Comparison of ENCODE assay signal across 2 cellular contexts in the genomic region with DNA sequence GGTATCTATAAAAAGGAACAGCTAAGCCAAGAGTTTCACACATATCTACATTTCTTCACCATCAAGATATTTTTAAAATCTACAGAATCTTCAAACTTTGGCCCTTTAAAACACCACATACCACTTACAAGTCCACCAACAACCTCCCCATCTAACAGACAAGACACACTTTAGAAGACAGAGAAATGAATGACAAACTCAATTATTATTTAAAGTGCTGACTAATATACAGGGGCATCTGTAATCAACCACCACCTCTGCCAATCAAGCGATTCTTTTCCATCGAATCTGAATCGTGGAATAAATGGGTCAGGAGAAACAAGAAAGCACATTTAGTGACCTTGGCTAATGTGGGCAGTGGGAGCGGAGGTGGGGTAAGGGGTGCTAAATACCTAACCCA.
TF ChIP-seq lines count a peak whose summit lies in the region.

No MANE protein-coding gene starts in this region.

TF ChIP-seq in SK-N-SH, 30 proteins besides CTCF, POLR2A, EP300 and RAD21 (continued from another document):
- no peak for TF ChIP-seq SMC3 (IDR thresholded peaks at IDR 0.05; ENCODE audit: low read depth, low read length)
- TF ChIP-seq ELF1 (IDR thresholded peaks at IDR 0.05), result no peak
- TF ChIP-seq FOSL2 (IDR thresholded peaks at IDR 0.05; ENCODE audit: borderline replicate concordance, low read depth), result no peak
- no peak for TF ChIP-seq FOXM1 (IDR thresholded peaks at IDR 0.05; ENCODE audit: low read depth)
- TF ChIP-seq, protein P1, sequence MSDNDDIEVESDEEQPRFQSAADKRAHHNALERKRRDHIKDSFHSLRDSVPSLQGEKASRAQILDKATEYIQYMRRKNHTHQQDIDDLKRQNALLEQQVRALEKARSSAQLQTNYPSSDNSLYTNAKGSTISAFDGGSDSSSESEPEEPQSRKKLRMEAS (IDR thresholded peaks at IDR 0.05; ENCODE audit: low read depth), result no peak

TF ChIP-seq in SK-N-SH treated with all-trans-retinoic acid at 6 μM for 48 hours, 23 proteins besides CTCF, POLR2A, EP300 and RAD21 (continued from another document):
- TF ChIP-seq CREB5 (CRISPR knock-in tag; IDR thresholded peaks at IDR 0.05; ENCODE audit: low read depth) (no peak), ZNF8 (CRISPR knock-in tag; IDR thresholded peaks at IDR 0.05) (no peak), OSR1 (CRISPR knock-in tag; IDR thresholded peaks at IDR 0.05) (no peak), ISL1 (CRISPR knock-in tag; IDR thresholded peaks at IDR 0.05) (no peak), PATZ1 (CRISPR knock-in tag; IDR thresholded peaks at IDR 0.05; ENCODE audit: borderline replicate concordance) (no peak), TSHZ2 (CRISPR knock-in tag; IDR thresholded peaks at IDR 0.05) (no peak)
